Comparison of ENCODE assay signal across 20 cellular contexts in genomic region chr6:90497411-90497810, GRCh38.
DNase-seq lines count a peak whose midpoint lies in the region; FAIRE-seq and TF ChIP-seq lines count a peak whose summit lies in the region.
"Had no signal": no experiment of that assay in that cellular context is flagged by ENCODE, and none has a peak within 500 bp of the region (broad histone marks: within the 10 kb centered on the region; RNA-seq: fewer than 3 reads in every experiment).

No MANE protein-coding gene starts in this region.

- no peaks in the 10 kb centered on the region for H3K9me3 ChIP-seq in left ventricle myocardium inferior (replicated peaks)

- H3K4me1 Mint-ChIP-seq in glutamatergic neuron (ENCODE audit: low read depth, unreplicated experiment), result peaks cover 7% of the 10 kb centered on the region
- H3K4me1 Mint-ChIP-seq: IgD-negative memory B cell had no signal

- no peaks in the 10 kb centered on the region for H3K27me3 ChIP-seq in left ventricle myocardium inferior (ENCODE audit: low read depth)

- intact Hi-C loops in left ventricle myocardium inferior (cut with micrococcal nuclease), result no loop called here
- intact Hi-C loops in cardiac septum (cut with DNase I), result no loop called here

- H3K27ac Mint-ChIP-seq in glutamatergic neuron (ENCODE audit: unreplicated experiment), result peak overlapping the region; percentile 9
- H3K27ac Mint-ChIP-seq: activated CD4-positive, alpha-beta memory T cell treated with anti-CD3 and anti-CD28 coated beads, Interleukin-2, amount 10 ng/mL, durations not matched to agents 7 days and 5 days; activated naive CD8-positive, alpha-beta T cell; activated T-cell treated with anti-CD3 and anti-CD28 coated beads, Interleukin-2, amount 50 U/mL, for 72 hours; CD4-positive, alpha-beta memory T cell; IgD-negative memory B cell; natural killer cell treated with Interleukin-12 subunit alpha and Interleukin-12 subunit beta and Interleukin-15 and Interleukin-18, amount 100 ng/mL, for 72 hours had no signal

- H3K27me3 Mint-ChIP-seq in glutamatergic neuron (ENCODE audit: unreplicated experiment), result no peaks in the 10 kb centered on the region

- no peak for DNase-seq in left ventricle myocardium inferior
- DNase-seq in cardiac septum (ENCODE audit: low spot score), result no peak
- DNase-seq in SW480 (ENCODE audit: low spot score), result peak; percentile 2
- DNase-seq in glutamatergic neuron, result no peak
- no peak for DNase-seq in COLO668 (lab: John Stamatoyannopoulos, UW; ENCODE audit: unreplicated experiment)
- no peak for DNase-seq in activated CD4-positive, alpha-beta T cell treated with anti-CD3 and anti-CD28 coated beads for 48 hours
- no peak for DNase-seq in GM12891 (ENCODE audit: insufficient read length, low spot score)
- DNase-seq in GM03348 (ENCODE audit: low spot score), result no peak
- DNase-seq: activated CD4-positive, alpha-beta memory T cell treated with anti-CD3 and anti-CD28 coated beads, Interleukin-2, amount 10 ng/mL, durations not matched to agents 7 days and 5 days; activated T-cell treated with anti-CD3 and anti-CD28 coated beads, Interleukin-2, amount 50 U/mL, for 72 hours; CD4-positive, alpha-beta memory T cell; NCI-H1930; NCI-H446 treated with DMSO at 0.1 percent for 48 hours; stimulated activated naive CD4-positive, alpha-beta T cell treated with Interleukin-2 at 50 U/mL for 16 hours; trophoblast cell had no signal

- no peak overlapping the region for H3K4me3 ChIP-seq in left ventricle myocardium inferior

- H3K36me3 Mint-ChIP-seq in glutamatergic neuron (ENCODE audit: unreplicated experiment), result peaks cover 7% of the 10 kb centered on the region
- H3K36me3 Mint-ChIP-seq: activated naive CD8-positive, alpha-beta T cell; brain; CD4-positive, alpha-beta memory T cell; IgD-negative memory B cell; natural killer cell treated with Interleukin-12 subunit alpha and Interleukin-12 subunit beta and Interleukin-15 and Interleukin-18, amount 100 ng/mL, for 72 hours had no signal

- no peak overlapping the region for H3K27ac ChIP-seq in left ventricle myocardium inferior (replicated peaks)
- H3K27ac ChIP-seq: epithelial cell of prostate had no signal

- H3K4me1 ChIP-seq in left ventricle myocardium inferior, result no peaks in the 10 kb centered on the region

- peaks cover 4% of the 10 kb centered on the region for H3K9me3 Mint-ChIP-seq in glutamatergic neuron (ENCODE audit: unreplicated experiment)
- H3K9me3 Mint-ChIP-seq: activated CD4-positive, alpha-beta memory T cell treated with anti-CD3 and anti-CD28 coated beads, Interleukin-2, amount 10 ng/mL, durations not matched to agents 7 days and 5 days; activated T-cell treated with anti-CD3 and anti-CD28 coated beads, Interleukin-2, amount 50 U/mL, for 72 hours; brain; CD4-positive, alpha-beta memory T cell; IgD-negative memory B cell; natural killer cell treated with Interleukin-12 subunit alpha and Interleukin-12 subunit beta and Interleukin-15 and Interleukin-18, amount 100 ng/mL, for 72 hours had no signal

- no peak for FAIRE-seq in GM12891 (lab: Jason Lieb, UNC)

- TF ChIP-seq CTCF in left ventricle myocardium inferior (IDR thresholded peaks at IDR 0.05; ENCODE audit: borderline replicate concordance) (peak; percentile 23), glutamatergic neuron (IDR thresholded peaks at IDR 0.05; ENCODE audit: partially characterized antibody, unreplicated experiment) (no peak)

- TF ChIP-seq POLR2A in GM12891 (IDR thresholded peaks at IDR 0.05; ENCODE audit: low read depth, low read length), result no peak

- H3K4me3 Mint-ChIP-seq in glutamatergic neuron (ENCODE audit: unreplicated experiment), result no peak overlapping the region
- H3K4me3 Mint-ChIP-seq: activated CD4-positive, alpha-beta memory T cell treated with anti-CD3 and anti-CD28 coated beads, Interleukin-2, amount 10 ng/mL, durations not matched to agents 7 days and 5 days; activated naive CD8-positive, alpha-beta T cell; activated T-cell treated with anti-CD3 and anti-CD28 coated beads, Interleukin-2, amount 50 U/mL, for 72 hours; brain; CD4-positive, alpha-beta memory T cell; IgD-negative memory B cell; natural killer cell treated with Interleukin-12 subunit alpha and Interleukin-12 subunit beta and Interleukin-15 and Interleukin-18, amount 100 ng/mL, for 72 hours had no signal

- no peaks in the 10 kb centered on the region for H3K36me3 ChIP-seq in left ventricle myocardium inferior

TF ChIP-seq in GM12891, 5 proteins besides CTCF, POLR2A, EP300 and RAD21:
- no peak for TF ChIP-seq POLR2AphosphoS5 (IDR thresholded peaks at IDR 0.05; ENCODE audit: low read depth, low read length)
- TF ChIP-seq POU2F2 (IDR thresholded peaks at IDR 0.05; ENCODE audit: low read depth, low read length), result no peak
- TF ChIP-seq TAF1 (IDR thresholded peaks at IDR 0.05; ENCODE audit: low read depth, low read length), result no peak
